In the genomic region with DNA sequence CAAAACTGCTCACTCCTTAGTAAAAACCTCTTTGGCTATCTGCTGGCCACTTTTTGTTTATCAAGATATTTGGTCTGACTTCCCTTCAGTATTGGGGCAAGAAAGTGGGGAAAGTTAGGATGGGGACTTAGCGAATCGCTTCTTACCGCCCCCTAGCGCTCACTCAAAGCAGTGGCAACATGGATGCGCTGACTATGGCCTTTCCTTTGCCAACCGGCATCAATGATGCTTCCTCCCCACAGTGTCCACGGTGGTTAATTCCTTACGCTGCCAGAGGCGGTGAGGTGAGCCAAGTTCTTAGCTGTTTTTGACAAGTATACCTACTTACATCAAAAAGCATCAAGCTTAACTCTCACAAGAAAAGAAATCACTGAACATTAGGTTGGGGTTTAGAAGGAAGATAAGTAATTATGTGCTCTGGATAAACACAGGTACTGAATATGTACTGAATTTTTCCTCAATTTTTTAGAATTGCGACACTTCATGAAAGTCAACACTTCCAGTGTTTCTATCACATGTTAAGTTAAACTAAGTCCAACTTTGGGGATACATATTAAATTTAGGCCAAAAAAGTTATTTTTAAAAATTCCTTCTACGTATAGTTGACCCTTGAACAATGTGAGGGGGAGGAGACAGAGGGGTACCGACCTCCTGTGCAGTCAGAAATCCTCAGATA, we compare ENCODE assay signal across 10 cellular contexts.
DNase-seq lines count a peak whose midpoint lies in the region; ATAC-seq, FAIRE-seq and TF ChIP-seq lines count a peak whose summit lies in the region.
"Had no signal": no experiment of that assay in that cellular context is flagged by ENCODE, and none has a peak within 500 bp of the region (broad histone marks: within the 10 kb centered on the region; RNA-seq: fewer than 3 reads in every experiment).

No MANE protein-coding gene starts in this region.

- TF ChIP-seq CTCF in foreskin keratinocyte (conservative IDR thresholded peaks at IDR 0.05) = peak; percentile 76

- peaks cover 7% of the 10 kb centered on the region for H3K4me1 ChIP-seq in foreskin keratinocyte

- no peaks in the 10 kb centered on the region for H3K27me3 ChIP-seq in foreskin keratinocyte

- DNase-seq in stimulated activated CD4-positive, alpha-beta T cell treated with anti-CD3 and anti-CD28 coated beads, Interleukin-15, amount 100 ng/mL, for 24 hours = peak; percentile 17
- DNase-seq in stimulated activated CD4-positive, alpha-beta T cell treated with anti-CD3 and anti-CD28 coated beads, Interleukin-4, amount 100 ng/mL, for 24 hours = no peak
- DNase-seq in RKO (ENCODE audit: low spot score) = peak; percentile 3
- peak; percentile 39 to 42 for DNase-seq in foreskin keratinocyte
- DNase-seq in urothelium cell line (ENCODE audit: low spot score) = peak; percentile 66
- DNase-seq in NCI-H2107 (lab: John Stamatoyannopoulos, UW) = no peak
- no peak for DNase-seq in NCI-H2171 treated with DMSO at 0.1 percent for 48 hours (lab: John Stamatoyannopoulos, UW)
- DNase-seq: effector memory CD4-positive, alpha-beta T cell; NCI-H1930 had no signal

- peak; percentile 93 for ATAC-seq in foreskin keratinocyte
- no peak for ATAC-seq in GM18870 (IDR thresholded peaks at IDR 0.05; ENCODE audit: unreplicated experiment)

- no peak overlapping the region for H3K27ac ChIP-seq in foreskin keratinocyte

- no peak for FAIRE-seq in urothelium cell line (lab: Jason Lieb, UNC)

Comparison
In these comparisons a context has a peak if more than half of its experiments do, and no peak if none do; other contexts are left out.
1. DNase-seq: peak in stimulated activated CD4-positive, alpha-beta T cell treated with anti-CD3 and anti-CD28 coated beads, Interleukin-15, amount 100 ng/mL, for 24 hours (single experiment), RKO (single experiment), foreskin keratinocyte (2 of 2) and urothelium cell line (single experiment); none in stimulated activated CD4-positive, alpha-beta T cell treated with anti-CD3 and anti-CD28 coated beads, Interleukin-4, amount 100 ng/mL, for 24 hours (single experiment), NCI-H2107 (single experiment) and NCI-H2171 treated with DMSO at 0.1 percent for 48 hours (single experiment).